In genomic region chr3:50321844-50322385, GRCh38 we compare ENCODE assay signal across 8 cellular contexts. TPM values are rescaled to one million over a fixed set of nuclear protein-coding genes. Genes with fewer than 3 reads are reported as not detected.
DNase-seq lines count a peak whose midpoint lies in the region; ATAC-seq, FAIRE-seq and TF ChIP-seq lines count a peak whose summit lies in the region.

No MANE protein-coding gene starts in this region.

- H3K9me3 ChIP-seq in HUES48 (ENCODE audit: control insufficient read depth, insufficient read depth, low read length) (no peaks in the 10 kb centered on the region), mesodermal cell (ENCODE audit: control insufficient read depth, low read length) (no peaks in the 10 kb centered on the region)

- no peak for ATAC-seq in GM21423 (IDR thresholded peaks at IDR 0.05; ENCODE audit: unreplicated experiment)

- H3K27me3 ChIP-seq in HUES48 (ENCODE audit: control insufficient read depth, insufficient read depth, low read length) (no peaks in the 10 kb centered on the region), bronchial epithelial cell (ENCODE audit: control insufficient read depth, insufficient read depth, low read length) (no peaks in the 10 kb centered on the region)

- 5 to 10% methylated on average over 22 to 24 of the region's 28 CpGs for WGBS in mesodermal cell (ENCODE audit: insufficient coverage in 2 of 2), 2 experiments

- H3K4me3 ChIP-seq in HUES48 (ENCODE audit: low read depth, low read length) (peak overlapping the region; percentile 97), bronchial epithelial cell (ENCODE audit: low read depth, low read length) (peak overlapping the region; percentile 61), mesodermal cell (ENCODE audit: extremely low read depth, insufficient read depth, low read length, poor library complexity, severe bottlenecking) (peak overlapping the region; percentile 81)

- peak; percentile 51 for TF ChIP-seq CTCF in GM10266 (IDR thresholded peaks at IDR 0.05; ENCODE audit: control insufficient read depth, insufficient read depth, low read depth, missing control alignments)
- peak; percentile 55 for TF ChIP-seq CTCF in bronchial epithelial cell (IDR thresholded peaks at IDR 0.05; ENCODE audit: insufficient read depth, low read length, severe bottlenecking)

- H3K36me3 ChIP-seq in HUES48 (ENCODE audit: control insufficient read depth, insufficient read depth, low read length), result peaks cover 44% of the 10 kb centered on the region
- peaks cover 29% of the 10 kb centered on the region for H3K36me3 ChIP-seq in bronchial epithelial cell (ENCODE audit: control insufficient read depth, insufficient read depth, low read length)
- peaks cover 59% of the 10 kb centered on the region for H3K36me3 ChIP-seq in mesodermal cell (ENCODE audit: control insufficient read depth, insufficient read depth, low read length)

- FAIRE-seq in bronchial epithelial cell (lab: Jason Lieb, UNC), result no peak

- peak overlapping the region; percentile 51 for H3K9ac ChIP-seq in HUES48 (ENCODE audit: low read depth, low read length)

- DNase-seq in GM10266 (ENCODE audit: extremely low spot score) (no peak), bronchial epithelial cell (ENCODE audit: low read depth) (no peak), AG20443 (ENCODE audit: low spot score) (no peak), SW480 (ENCODE audit: low spot score) (no peak), NCI-H2196 (lab: John Stamatoyannopoulos, UW; ENCODE audit: unreplicated experiment) (no peak)

- H3K4me1 ChIP-seq in HUES48 (ENCODE audit: control insufficient read depth, insufficient read depth, low read length) (peaks cover 17% of the 10 kb centered on the region), mesodermal cell (ENCODE audit: control insufficient read depth, insufficient read depth, low read length, poor library complexity, severe bottlenecking) (peaks cover 56% of the 10 kb centered on the region)

- H3K27ac ChIP-seq in HUES48 (ENCODE audit: low read depth, low read length) (peak overlapping the region; percentile 99), mesodermal cell (ENCODE audit: low read depth, low read length, severe bottlenecking) (peak overlapping the region; percentile 99)

RNA-seq across cellular contexts. Expression of gene HYAL2, which starts 0.6 kb away (rescaled TPM):
- 55.0 and 63.0 TPM in 2 replicates for total RNA-seq in bronchial epithelial cell
- polyA plus RNA-seq in mesodermal cell (2013, experiment 1 of 2), result 111 TPM
- polyA plus RNA-seq in mesodermal cell (2013, experiment 2 of 2), result 77.9 TPM

RNA-seq across cellular contexts. Expression of gene TUSC2, which starts 6.1 kb away (rescaled TPM):
- 21.9 and 23.3 TPM in 2 replicates for total RNA-seq in bronchial epithelial cell
- 29.8 TPM for polyA plus RNA-seq in mesodermal cell (2013, experiment 1 of 2)
- 21.2 TPM for polyA plus RNA-seq in mesodermal cell (2013, experiment 2 of 2)

RNA-seq across cellular contexts. Expression of gene HYAL1, which starts 18.5 kb away (rescaled TPM):
- total RNA-seq in bronchial epithelial cell, result 7.1 and 8.3 TPM in 2 replicates
- 2.0 TPM for polyA plus RNA-seq in mesodermal cell (2013, experiment 1 of 2)
- 1.5 TPM for polyA plus RNA-seq in mesodermal cell (2013, experiment 2 of 2)

RNA-seq across cellular contexts. Expression of gene RASSF1, which starts 18.7 kb away (rescaled TPM):
- 15.5 and 25.5 TPM in 2 replicates for total RNA-seq in bronchial epithelial cell
- polyA plus RNA-seq in mesodermal cell (2013, experiment 1 of 2), result 20.8 TPM
- polyA plus RNA-seq in mesodermal cell (2013, experiment 2 of 2), result 14.6 TPM

RNA-seq across cellular contexts. Expression of gene HYAL3, which starts 22.7 kb away (rescaled TPM):
- total RNA-seq in bronchial epithelial cell, result 6.6 and 6.8 TPM in 2 replicates
- polyA plus RNA-seq in mesodermal cell (2013, experiment 1 of 2), result 5.5 TPM
- 4.2 TPM for polyA plus RNA-seq in mesodermal cell (2013, experiment 2 of 2)
